8 cellular contexts compared by ENCODE assay signal in the genomic region with DNA sequence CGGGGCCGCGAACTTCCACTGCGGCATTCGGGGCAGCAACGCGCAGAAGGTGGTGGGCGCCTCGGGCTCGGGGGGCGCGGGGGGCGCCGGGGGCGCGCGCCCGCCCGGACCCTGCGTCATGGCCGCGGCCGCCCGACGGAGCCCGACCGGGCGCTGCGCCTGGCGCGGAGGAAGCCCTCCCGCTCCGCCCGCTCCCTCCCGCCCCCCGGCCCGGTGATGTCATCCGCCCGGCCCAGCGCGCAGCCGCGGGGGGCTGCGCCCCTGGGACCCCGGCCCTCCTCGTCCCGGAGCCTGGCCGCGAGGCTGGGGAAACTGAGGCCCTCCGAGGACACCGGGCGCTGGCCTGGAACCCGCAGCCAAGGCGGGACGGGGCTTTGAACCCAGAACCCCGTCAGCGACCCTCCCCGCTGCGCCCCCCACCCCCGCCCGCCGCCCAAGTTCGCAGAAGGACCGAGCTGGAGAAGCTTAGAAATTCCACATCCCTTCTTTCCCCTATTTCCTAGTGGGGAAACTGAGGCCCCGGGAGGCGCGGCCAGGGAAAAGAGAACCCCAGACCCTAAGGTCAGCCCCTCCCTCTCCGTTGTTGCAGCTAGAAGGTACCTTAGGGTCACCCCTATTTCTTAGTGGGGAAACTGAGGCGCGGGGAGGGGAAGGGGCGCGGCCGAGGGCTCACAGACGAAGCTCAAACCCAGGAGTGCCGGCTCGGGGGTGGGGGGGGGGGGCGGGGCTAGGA. TPM values are rescaled to one million over a fixed set of nuclear protein-coding genes. Genes with fewer than 3 reads are reported as not detected.
A peak's percentile ranks its signal among the peaks of the same experiment; 100 is the strongest.
DNase-seq lines count a peak whose midpoint lies in the region; ATAC-seq and TF ChIP-seq lines count a peak whose summit lies in the region.

A gene with protein sequence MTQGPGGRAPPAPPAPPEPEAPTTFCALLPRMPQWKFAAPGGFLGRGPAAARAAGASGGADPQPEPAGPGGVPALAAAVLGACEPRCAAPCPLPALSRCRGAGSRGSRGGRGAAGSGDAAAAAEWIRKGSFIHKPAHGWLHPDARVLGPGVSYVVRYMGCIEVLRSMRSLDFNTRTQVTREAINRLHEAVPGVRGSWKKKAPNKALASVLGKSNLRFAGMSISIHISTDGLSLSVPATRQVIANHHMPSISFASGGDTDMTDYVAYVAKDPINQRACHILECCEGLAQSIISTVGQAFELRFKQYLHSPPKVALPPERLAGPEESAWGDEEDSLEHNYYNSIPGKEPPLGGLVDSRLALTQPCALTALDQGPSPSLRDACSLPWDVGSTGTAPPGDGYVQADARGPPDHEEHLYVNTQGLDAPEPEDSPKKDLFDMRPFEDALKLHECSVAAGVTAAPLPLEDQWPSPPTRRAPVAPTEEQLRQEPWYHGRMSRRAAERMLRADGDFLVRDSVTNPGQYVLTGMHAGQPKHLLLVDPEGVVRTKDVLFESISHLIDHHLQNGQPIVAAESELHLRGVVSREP (minus strand): TSS at position 157 of the 733 bp plus-strand sequence. CDS start 37 bp downstream, at position 120.

- intact Hi-C loops in cardiac septum (cut with DNase I) = no loop called here

- H3K4ac ChIP-seq in H9 (ENCODE audit: low read depth, low read length) = no peak within 1 kb of the TSS

- peaks cover 1% of the 10 kb centered on the region; the same call in 1 of the 2 replicates for H3K36me3 ChIP-seq in WERI-Rb-1

- H3K4me2 ChIP-seq in H9 (ENCODE audit: insufficient read depth, insufficient read length, low read length) = peak within 1 kb of the TSS; percentile 63

- TF ChIP-seq CTCF in H9 (conservative IDR thresholded peaks at IDR 0.05) (no peak), WERI-Rb-1 (IDR thresholded peaks at IDR 0.05; ENCODE audit: low read depth, low read length) (no peak), progenitor cell of endocrine pancreas (IDR thresholded peaks at IDR 0.05; ENCODE audit: unreplicated experiment) (no peak)

- no peaks in the 10 kb centered on the region for H3K4me1 ChIP-seq in H9 (ENCODE audit: insufficient read depth, low read length)

- no peak within 1 kb of the TSS for H3T11ph ChIP-seq in H9 (ENCODE audit: low read length)

- peaks cover 0 to 2% (median 0%) of the 10 kb centered on the region in 3 experiments; a peak in 1 of 7 replicates for H3K36me3 Mint-ChIP-seq in H9 (ENCODE audit: insufficient read depth in 1 of 3, low read depth in 3 of 3)
- peaks cover 6% of the 10 kb centered on the region for H3K36me3 Mint-ChIP-seq in progenitor cell of endocrine pancreas (ENCODE audit: insufficient read depth)

- ATAC-seq in GM18505 (IDR thresholded peaks at IDR 0.05; ENCODE audit: unreplicated experiment) (no peak), HG02588 (IDR thresholded peaks at IDR 0.05; ENCODE audit: unreplicated experiment) (no peak)

- H3K27ac Mint-ChIP-seq in H9 (no peak within 1 kb of the TSS), progenitor cell of endocrine pancreas (peak within 1 kb of the TSS; percentile 97)

- H3K27me3 ChIP-seq in H9 (ENCODE audit: insufficient read depth, low read length) (no peaks in the 10 kb centered on the region; the same call in 1 of the 2 replicates), WERI-Rb-1 (ENCODE audit: insufficient read depth, low read depth, severe bottlenecking) (no peaks in the 10 kb centered on the region)

- H2BK15ac ChIP-seq in H9 (ENCODE audit: low read depth, low read length) = no peak within 1 kb of the TSS

- H4K20me1 ChIP-seq in H9 (ENCODE audit: control insufficient read depth, insufficient read depth, insufficient read length) = no peaks in the 10 kb centered on the region

- peaks cover 10% of the 10 kb centered on the region for H3K23me2 ChIP-seq in H9 (ENCODE audit: insufficient read length, low read depth, low read length, poor library complexity, severe bottlenecking)

- no peak within 1 kb of the TSS for H3K23ac ChIP-seq in H9 (ENCODE audit: insufficient read length, low read depth, low read length)

- H3K14ac ChIP-seq in H9 (ENCODE audit: insufficient read depth, low read length) = no peak within 1 kb of the TSS

- no peaks in the 10 kb centered on the region for H3K79me1 ChIP-seq in H9 (ENCODE audit: insufficient read depth, low read depth, low read length, poor library complexity, severe bottlenecking)

- no peak within 1 kb of the TSS for H3K56ac ChIP-seq in H9 (ENCODE audit: insufficient read length, low read depth, low read length)

- no peak within 1 kb of the TSS for H2AK5ac ChIP-seq in H9 (ENCODE audit: insufficient read length, low read length)

- no peak within 1 kb of the TSS for H3K9ac ChIP-seq in H9 (ENCODE audit: extremely low read depth, insufficient read length, low read length)

- H3K27ac ChIP-seq in H9 (ENCODE audit: insufficient read length, low read depth, low read length) (no peak within 1 kb of the TSS), WERI-Rb-1 (peak within 1 kb of the TSS; percentile 86)

- DNase-seq in H9 = no peak
- DNase-seq in WERI-Rb-1 = peak; percentile 47
- DNase-seq in cardiac septum (ENCODE audit: low spot score) = no peak
- DNase-seq in progenitor cell of endocrine pancreas (ENCODE audit: low spot score, unreplicated experiment) = peak; percentile 53
- DNase-seq in HK-2 (ENCODE audit: unreplicated experiment) = no peak
- no peak for DNase-seq in SW 1271 (lab: John Stamatoyannopoulos, UW)

- H2AFZ ChIP-seq in H9 (ENCODE audit: low read length) = no peak within 1 kb of the TSS

- TF ChIP-seq POLR2A in GM18505 (IDR thresholded peaks at IDR 0.05; ENCODE audit: borderline replicate concordance, extremely low read depth, insufficient read depth, insufficient read length) = no peak

- H4K5ac ChIP-seq in H9 (ENCODE audit: insufficient read length, low read depth, low read length) = no peak within 1 kb of the TSS

- no peaks in the 10 kb centered on the region for H3K79me2 ChIP-seq in H9 (ENCODE audit: insufficient read depth, low read length)

- no peak within 1 kb of the TSS for H2BK5ac ChIP-seq in H9 (ENCODE audit: insufficient read length, low read length)

- no peak within 1 kb of the TSS for H3K18ac ChIP-seq in H9 (ENCODE audit: insufficient read length, low read depth, low read length)

- peak within 1 kb of the TSS; percentile 71 to 84 for H3K4me3 Mint-ChIP-seq in H9
- H3K4me3 Mint-ChIP-seq in progenitor cell of endocrine pancreas (ENCODE audit: low read depth) = peak within 1 kb of the TSS; percentile 88

- H4K8ac ChIP-seq in H9 (replicated peaks; ENCODE audit: insufficient read length, low read depth, low read length) = no peak within 1 kb of the TSS

- H3K4me1 Mint-ChIP-seq in H9 (peaks cover 4 to 7% of the 10 kb centered on the region in 2 experiments; a peak in 3 of 4 replicates), progenitor cell of endocrine pancreas (ENCODE audit: low read depth) (peaks cover 4% of the 10 kb centered on the region)

- no peak within 1 kb of the TSS for H4K91ac ChIP-seq in H9 (ENCODE audit: insufficient read length, low read depth, low read length)

- H2BK12ac ChIP-seq in H9 (ENCODE audit: insufficient read length, low read depth, low read length) = no peak within 1 kb of the TSS

- no peaks in the 10 kb centered on the region for H3K9me3 ChIP-seq in H9 (ENCODE audit: control insufficient read depth, low read depth, low read length)
- no peaks in the 10 kb centered on the region for H3K9me3 ChIP-seq in WERI-Rb-1 (ENCODE audit: severe bottlenecking)

- H3K27me3 Mint-ChIP-seq in H9 (ENCODE audit: low read depth) = peaks cover 35% of the 10 kb centered on the region
- peaks cover 3% of the 10 kb centered on the region for H3K27me3 Mint-ChIP-seq in progenitor cell of endocrine pancreas

- H3K9me3 Mint-ChIP-seq in H9 (peaks cover 0 to 5% of the 10 kb centered on the region in 2 experiments; a peak in 2 of 5 replicates), progenitor cell of endocrine pancreas (ENCODE audit: low read depth) (no peaks in the 10 kb centered on the region)

- WGBS in H9 (ENCODE audit: extremely low coverage, insufficient read length, low lambda C conversion rate) = no CpG with 5 or more reads among the region's 77 CpGs

- H2BK120ac ChIP-seq in H9 (ENCODE audit: low read depth, low read length, poor library complexity, severe bottlenecking) = no peak within 1 kb of the TSS

- peak within 1 kb of the TSS; percentile 70 for H3K4me3 ChIP-seq in WERI-Rb-1 (ENCODE audit: low read depth, low read length)

- H2BK20ac ChIP-seq in H9 (ENCODE audit: low read depth, low read length, poor library complexity, severe bottlenecking) = no peak within 1 kb of the TSS

RNA-seq across cellular contexts. Expression of the gene that starts here (rescaled TPM):
- total RNA-seq in H9 (2021) (16.6 and 18.0 TPM in 2 replicates), cardiac septum (16.8 TPM), progenitor cell of endocrine pancreas (159 TPM in 2 replicates)

Comparison
In these comparisons a context has a peak if more than half of its experiments do, and no peak if none do; other contexts are left out.
1. DNase-seq: peak in WERI-Rb-1 (single experiment) and progenitor cell of endocrine pancreas (single experiment); none in H9 (single experiment), cardiac septum (single experiment), HK-2 (single experiment) and SW 1271 (0 of 2).